Comparison of ENCODE assay signal across 12 cellular contexts in the genomic region with DNA sequence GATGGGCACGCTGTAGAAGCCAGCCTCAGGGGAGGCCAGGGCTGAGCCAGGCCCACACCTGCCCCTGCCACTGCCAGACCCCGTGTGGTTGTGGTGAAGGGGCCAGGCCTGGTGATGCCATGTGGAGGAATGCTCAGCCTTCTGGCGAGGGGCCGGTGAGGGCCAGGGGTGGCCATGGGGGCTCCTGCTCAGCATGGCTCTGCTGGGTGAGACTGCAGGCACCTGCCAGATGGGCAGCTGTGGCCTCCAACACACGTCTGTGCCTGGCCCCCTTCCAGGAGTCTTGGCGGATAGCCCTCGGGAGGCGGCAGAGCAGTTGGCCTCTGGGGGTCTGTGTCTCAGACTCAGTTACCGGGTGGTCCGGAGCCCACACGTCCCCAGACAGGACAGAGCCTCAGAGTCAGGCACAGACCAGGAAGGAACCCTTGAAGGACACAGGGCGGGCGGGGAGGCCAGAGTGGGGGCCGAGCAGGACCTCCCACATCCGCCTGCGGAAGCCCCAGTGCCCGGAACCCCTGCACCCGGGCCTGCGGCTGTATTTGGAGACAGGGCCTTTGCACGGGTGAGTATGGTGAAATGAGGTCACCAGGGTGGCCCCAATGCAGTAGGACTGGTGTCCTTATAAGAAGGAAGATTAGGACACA. TPM values are rescaled to one million over a fixed set of nuclear protein-coding genes. Genes with fewer than 3 reads are reported as not detected.
A peak's percentile ranks its signal among the peaks of the same experiment; 100 is the strongest.
DNase-seq lines count a peak whose midpoint lies in the region; ATAC-seq and TF ChIP-seq lines count a peak whose summit lies in the region.
"Had no signal": no experiment of that assay in that cellular context is flagged by ENCODE, and none has a peak within 500 bp of the region (broad histone marks: within the 10 kb centered on the region; RNA-seq: fewer than 3 reads in every experiment).

No MANE protein-coding gene starts in this region.

- H4K20me1 ChIP-seq in osteoblast (ENCODE audit: insufficient read depth, low read length), result no peaks in the 10 kb centered on the region

- 29 to 34% methylated on average over 19 to 20 of the region's 20 CpGs for WGBS in esophagus, 2 donors

- H3K36me3 ChIP-seq in CD4-positive, CD25-positive, alpha-beta regulatory T cell (ENCODE audit: control insufficient read depth, insufficient read depth, low read length), result no peaks in the 10 kb centered on the region
- H3K36me3 ChIP-seq in Panc1 (ENCODE audit: control insufficient read depth, insufficient read depth, low read length) (no peaks in the 10 kb centered on the region; the same call in 1 of the 2 replicates), esophagus (ENCODE audit: control insufficient read depth in 2 of 2, insufficient read depth in 2 of 2, low read length in 1 of 2) (peaks cover 3 to 14% of the 10 kb centered on the region in 2 donors), osteoblast (ENCODE audit: insufficient read depth, low read length) (no peaks in the 10 kb centered on the region)

- no peaks in the 10 kb centered on the region for H3K36me3 Mint-ChIP-seq in CD4-positive, CD25-positive, alpha-beta regulatory T cell
- peaks cover 16% of the 10 kb centered on the region for H3K36me3 Mint-ChIP-seq in activated T-helper 2 cell treated with anti-CD3 and anti-CD28 coated beads, Interferon-gamma antibody, Interleukin-2, Interleukin-4, amounts not matched to agents 10 μg/mL and 5 μg/mL and 100 μg/mL, durations not matched to agents 14 hours and 24 hours and 36 hours (ENCODE audit: low read depth)
- H3K36me3 Mint-ChIP-seq in mesothelial cell of epicardium, result peaks cover 8% of the 10 kb centered on the region

- no peaks in the 10 kb centered on the region for H3K27me3 ChIP-seq in CD4-positive, CD25-positive, alpha-beta regulatory T cell (ENCODE audit: control insufficient read depth, insufficient read depth, low read length)
- no peaks in the 10 kb centered on the region for H3K27me3 ChIP-seq in Panc1 (ENCODE audit: control insufficient read depth, insufficient read depth, low read length)
- H3K27me3 ChIP-seq in esophagus (ENCODE audit: control insufficient read depth in 1 of 2, insufficient read depth in 2 of 2, low read length in 2 of 2), result peaks cover 0 to 8% of the 10 kb centered on the region in 2 donors
- peaks cover 31% of the 10 kb centered on the region for H3K27me3 ChIP-seq in osteoblast (ENCODE audit: insufficient read depth, low read length)

- H3K79me2 ChIP-seq in osteoblast (ENCODE audit: insufficient read depth, low read length), result no peaks in the 10 kb centered on the region

- peak overlapping the region; percentile 63 for H3K4me2 ChIP-seq in osteoblast (ENCODE audit: insufficient read depth, low read length)

- no peak for DNase-seq in CD4-positive, CD25-positive, alpha-beta regulatory T cell
- no peak for DNase-seq in Panc1 (ENCODE audit: low read depth, low spot score)
- no peak for DNase-seq in osteoblast (ENCODE audit: insufficient read length, low spot score, missing footprints)
- DNase-seq in activated T-helper 2 cell treated with anti-CD3 and anti-CD28 coated beads, Interferon-gamma antibody, Interleukin-2, Interleukin-4, amounts not matched to agents 10 μg/mL and 5 μg/mL and 100 μg/mL, durations not matched to agents 14 hours and 24 hours and 36 hours (ENCODE audit: low spot score), result no peak
- no peak for DNase-seq in mesothelial cell of epicardium (ENCODE audit: low spot score in 2 of 2, unreplicated experiment in 2 of 2)
- DNase-seq: activated CD4-positive, alpha-beta T cell treated with anti-CD3 and anti-CD28 coated beads for 4 hours; GOT3; RPMI8226 had no signal

- peaks cover 0 to 7% (median 0%) of the 10 kb centered on the region in 4 donors for H3K4me1 Mint-ChIP-seq in CD4-positive, CD25-positive, alpha-beta regulatory T cell
- H3K4me1 Mint-ChIP-seq in activated T-helper 2 cell treated with anti-CD3 and anti-CD28 coated beads, Interferon-gamma antibody, Interleukin-2, Interleukin-4, amounts not matched to agents 10 μg/mL and 5 μg/mL and 100 μg/mL, durations not matched to agents 14 hours and 24 hours and 36 hours (ENCODE audit: low read depth), result peaks cover 5% of the 10 kb centered on the region
- H3K4me1 Mint-ChIP-seq in mesothelial cell of epicardium, result no peaks in the 10 kb centered on the region

- H3K4me1 ChIP-seq in CD4-positive, CD25-positive, alpha-beta regulatory T cell (ENCODE audit: control insufficient read depth, insufficient read depth, low read length, poor library complexity, severe bottlenecking), result peaks cover 5% of the 10 kb centered on the region
- H3K4me1 ChIP-seq in Panc1 (ENCODE audit: control insufficient read depth, insufficient read depth, low read length) (no peaks in the 10 kb centered on the region; the same call in 1 of the 2 replicates), esophagus (ENCODE audit: control insufficient read depth in 2 of 2, insufficient read depth in 2 of 2, low read length in 1 of 2) (peaks cover 0 to 19% of the 10 kb centered on the region in 2 donors), osteoblast (ENCODE audit: insufficient read depth, low read length) (peaks cover 11% of the 10 kb centered on the region)

- intact Hi-C loops in Panc1 (cut with micrococcal nuclease; ENCODE audit: unreplicated experiment), result no loop called here
- intact Hi-C loops in activated T-helper 2 cell treated with anti-CD3 and anti-CD28 coated beads, Interferon-gamma antibody, Interleukin-2, Interleukin-4, amounts not matched to agents 10 μg/mL and 5 μg/mL and 100 μg/mL, durations not matched to agents 14 hours and 24 hours and 36 hours (cut with micrococcal nuclease), result no loop called here

- peak overlapping the region in 2 of 3 donors; percentile 23 to 25 for H3K27ac Mint-ChIP-seq in CD4-positive, CD25-positive, alpha-beta regulatory T cell
- no peak overlapping the region for H3K27ac Mint-ChIP-seq in activated T-helper 2 cell treated with anti-CD3 and anti-CD28 coated beads, Interferon-gamma antibody, Interleukin-2, Interleukin-4, amounts not matched to agents 10 μg/mL and 5 μg/mL and 100 μg/mL, durations not matched to agents 14 hours and 24 hours and 36 hours
- H3K27ac Mint-ChIP-seq in mesothelial cell of epicardium, result no peak overlapping the region

- TF ChIP-seq CTCF in Panc1 (IDR thresholded peaks at IDR 0.05) (no peak), osteoblast (IDR thresholded peaks at IDR 0.05; ENCODE audit: extremely low read depth, low read depth, low read length) (no peak), mesothelial cell of epicardium (IDR thresholded peaks at IDR 0.05; ENCODE audit: unreplicated experiment) (no peak)

- no peaks in the 10 kb centered on the region for H3K27me3 Mint-ChIP-seq in CD4-positive, CD25-positive, alpha-beta regulatory T cell
- H3K27me3 Mint-ChIP-seq in activated T-helper 2 cell treated with anti-CD3 and anti-CD28 coated beads, Interferon-gamma antibody, Interleukin-2, Interleukin-4, amounts not matched to agents 10 μg/mL and 5 μg/mL and 100 μg/mL, durations not matched to agents 14 hours and 24 hours and 36 hours (ENCODE audit: low read depth), result no peaks in the 10 kb centered on the region
- peaks cover 12% of the 10 kb centered on the region for H3K27me3 Mint-ChIP-seq in mesothelial cell of epicardium (ENCODE audit: low read depth)

- in situ Hi-C loops in Panc1 (cut with HindIII; ENCODE audit: low pct_unique_long_range_greater_than_20kb, low sequenced_read_pairs), result no loop called here

- CTCF ChIA-PET in Panc1 (lab: Charles Lee), result interaction anchor here (0.8 to 1.3 kb wide), 2 partner anchors 10 to 11 kb away, joined by 3 read pairs; no protein-coding TSS in a partner anchor

- no peak overlapping the region for H3K27ac ChIP-seq in CD4-positive, CD25-positive, alpha-beta regulatory T cell (ENCODE audit: insufficient read depth, low read length, poor library complexity, severe bottlenecking)
- no peak overlapping the region for H3K27ac ChIP-seq in Panc1 (ENCODE audit: low read length)
- peak overlapping the region; percentile 21 to 43 for H3K27ac ChIP-seq in esophagus (ENCODE audit: low read depth in 2 of 2, low read length in 1 of 2)
- H3K27ac ChIP-seq in osteoblast (ENCODE audit: low read depth, low read length), result no peak overlapping the region
- H3K27ac ChIP-seq: suprapubic skin had no signal

- peak overlapping the region in 2 of 4 donors; percentile 36 to 51 for H3K4me3 Mint-ChIP-seq in CD4-positive, CD25-positive, alpha-beta regulatory T cell
- no peak overlapping the region for H3K4me3 Mint-ChIP-seq in activated T-helper 2 cell treated with anti-CD3 and anti-CD28 coated beads, Interferon-gamma antibody, Interleukin-2, Interleukin-4, amounts not matched to agents 10 μg/mL and 5 μg/mL and 100 μg/mL, durations not matched to agents 14 hours and 24 hours and 36 hours (ENCODE audit: low read depth)
- no peak overlapping the region for H3K4me3 Mint-ChIP-seq in mesothelial cell of epicardium

- ATAC-seq in CD4-positive, CD25-positive, alpha-beta regulatory T cell (ENCODE audit: low read depth in 2 of 2), result peak in 1 of 2 donors; percentile 8
- peak; percentile 6; the same call in 1 of the 2 replicates for ATAC-seq in Panc1
- no peak for ATAC-seq in HG02571 (IDR thresholded peaks at IDR 0.05; ENCODE audit: unreplicated experiment)
- ATAC-seq in HG02588 (IDR thresholded peaks at IDR 0.05; ENCODE audit: unreplicated experiment), result no peak

- BruUV-seq in Panc1 (replicated peaks; lab: Mats Ljungman, UMichigan), result no TSS peak

- H3K4me3 ChIP-seq in CD4-positive, CD25-positive, alpha-beta regulatory T cell (ENCODE audit: low read depth, low read length), result no peak overlapping the region
- H3K4me3 ChIP-seq in Panc1 (ENCODE audit: low read depth in 2 of 2, low read length in 2 of 2) (no peak overlapping the region), esophagus (ENCODE audit: low read depth in 1 of 2, low read length in 2 of 2) (no peak overlapping the region), osteoblast (ENCODE audit: insufficient read depth, low read length) (no peak overlapping the region)
- H3K4me3 ChIP-seq: suprapubic skin had no signal

- peaks cover 0 to under 1% (median 0%) of the 10 kb centered on the region in 7 donors for H3K9me3 Mint-ChIP-seq in CD4-positive, CD25-positive, alpha-beta regulatory T cell
- no peaks in the 10 kb centered on the region for H3K9me3 Mint-ChIP-seq in activated T-helper 2 cell treated with anti-CD3 and anti-CD28 coated beads, Interferon-gamma antibody, Interleukin-2, Interleukin-4, amounts not matched to agents 10 μg/mL and 5 μg/mL and 100 μg/mL, durations not matched to agents 14 hours and 24 hours and 36 hours
- H3K9me3 Mint-ChIP-seq in mesothelial cell of epicardium, result no peaks in the 10 kb centered on the region

- H2AFZ ChIP-seq in osteoblast (ENCODE audit: low read length), result no peak overlapping the region

- POLR2A ChIA-PET in Panc1 (lab: Charles Lee), result no interaction called here

- H3K9me3 ChIP-seq in CD4-positive, CD25-positive, alpha-beta regulatory T cell (ENCODE audit: control insufficient read depth in 2 of 2, low read length in 2 of 2), result no peaks in the 10 kb centered on the region
- H3K9me3 ChIP-seq in Panc1 (ENCODE audit: control insufficient read depth, insufficient read depth, low read depth, low read length) (no peaks in the 10 kb centered on the region), esophagus (ENCODE audit: control insufficient read depth in 2 of 2, insufficient read depth in 1 of 2, low read depth in 1 of 2, low read length in 1 of 2) (no peaks in the 10 kb centered on the region), osteoblast (ENCODE audit: low read depth, low read length) (no peaks in the 10 kb centered on the region)
- H3K9me3 ChIP-seq: suprapubic skin had no signal

RNA-seq across cellular contexts. Expression of gene CHMP6, which starts 22.5 kb away (rescaled TPM):
- 25.5 TPM for total RNA-seq in CD4-positive, CD25-positive, alpha-beta regulatory T cell
- polyA plus RNA-seq in CD4-positive, CD25-positive, alpha-beta regulatory T cell, result 10 to 100 TPM; 37.6 to 43.5 (median 39.8) TPM
- total RNA-seq in Panc1 (2021; ENCODE audit: unreplicated experiment) (43.7 TPM), osteoblast (21.4 and 21.8 TPM in 2 replicates), mesothelial cell of epicardium (23.1 to 26.9 TPM (median 26.5 TPM) in 3 replicates)
- 39.1 TPM for polyA plus RNA-seq in Panc1 (2012; ENCODE audit: insufficient read length)
- polyA plus RNA-seq in esophagus, result 10 to 100 TPM; 21.5 to 26.7 TPM
- 29.5 and 36.9 TPM in 2 replicates for total RNA-seq in activated T-helper 2 cell treated with anti-CD3 and anti-CD28 coated beads, Interferon-gamma antibody, Interleukin-2, Interleukin-4, amounts not matched to agents 10 μg/mL and 5 μg/mL and 100 μg/mL, durations not matched to agents 14 hours and 24 hours and 36 hours

Comparison
In these comparisons a context has a peak if more than half of its experiments do, and no peak if none do; other contexts are left out.
1. H3K27ac ChIP-seq: peak in esophagus (2 of 2); none in CD4-positive, CD25-positive, alpha-beta regulatory T cell (single experiment), Panc1 (single experiment) and osteoblast (single experiment).
2. H3K27ac Mint-ChIP-seq: peak in CD4-positive, CD25-positive, alpha-beta regulatory T cell (2 of 3); none in activated T-helper 2 cell treated with anti-CD3 and anti-CD28 coated beads, Interferon-gamma antibody, Interleukin-2, Interleukin-4, amounts not matched to agents 10 μg/mL and 5 μg/mL and 100 μg/mL, durations not matched to agents 14 hours and 24 hours and 36 hours (single experiment) and mesothelial cell of epicardium (single experiment).